29 cellular contexts compared by ENCODE assay signal in genomic region chr7:139693651-139694388, GRCh38.
DNase-seq lines count a peak whose midpoint lies in the region; ATAC-seq, FAIRE-seq and TF ChIP-seq lines count a peak whose summit lies in the region.
"Had no signal": no experiment of that assay in that cellular context is flagged by ENCODE, and none has a peak within 500 bp of the region (broad histone marks: within the 10 kb centered on the region; RNA-seq: fewer than 3 reads in every experiment).

No MANE protein-coding gene starts in this region.

- H3K9ac ChIP-seq in neural progenitor cell: no peak overlapping the region

- peaks cover 65% of the 10 kb centered on the region for H3K36me3 Mint-ChIP-seq in activated T-helper 17 cell treated with anti-CD3 and anti-CD28 coated beads, Interleukin-2, amount 50 U/mL, for 72 hours (ENCODE audit: low read depth)
- H3K36me3 Mint-ChIP-seq in neural progenitor cell: peaks cover 18% of the 10 kb centered on the region

- no peak overlapping the region for H3K27ac ChIP-seq in neural progenitor cell
- H3K27ac ChIP-seq: SJSA1, upper lobe of left lung had no signal

- H4K20me1 ChIP-seq in neural progenitor cell (ENCODE audit: low read depth): peaks cover 43% of the 10 kb centered on the region

- no peak for FAIRE-seq in GM19239 (lab: Jason Lieb, UNC)
- FAIRE-seq: GM12891 had no signal

- no peaks in the 10 kb centered on the region for H3K9me3 Mint-ChIP-seq in activated T-helper 17 cell treated with anti-CD3 and anti-CD28 coated beads, Interleukin-2, amount 50 U/mL, for 72 hours
- no peaks in the 10 kb centered on the region for H3K9me3 Mint-ChIP-seq in neural progenitor cell
- H3K9me3 Mint-ChIP-seq: activated CD4-positive, alpha-beta memory T cell treated with anti-CD3 and anti-CD28 coated beads, Interleukin-2, amount 10 ng/mL, durations not matched to agents 7 days and 5 days; activated naive CD8-positive, alpha-beta T cell treated with anti-CD3 and anti-CD28 coated beads, Interleukin-2, amount 10 ng/mL, durations not matched to agents 7 days and 5 days; activated T-helper 2 cell treated with anti-CD3 and anti-CD28 coated beads, Interferon-gamma antibody, Interleukin-2, Interleukin-4, amounts not matched to agents 10 μg/mL and 5 μg/mL and 100 μg/mL, durations not matched to agents 14 hours and 24 hours and 36 hours; GM23338 had no signal

- ATAC-seq in activated T-helper 17 cell treated with anti-CD3 and anti-CD28 coated beads, Interleukin-2, amount 50 U/mL, for 72 hours (replicated peaks): no peak
- ATAC-seq: left ventricle myocardium superior, sciatic nerve had no signal

- H3K79me2 ChIP-seq in neural progenitor cell (ENCODE audit: low read depth): no peaks in the 10 kb centered on the region

- H3K36me3 ChIP-seq in H7 (replicated peaks; ENCODE audit: control insufficient read depth, insufficient read depth, low read length): no peaks in the 10 kb centered on the region
- no peaks in the 10 kb centered on the region for H3K36me3 ChIP-seq in neural progenitor cell

- no peaks in the 10 kb centered on the region for H3K27me3 Mint-ChIP-seq in activated T-helper 17 cell treated with anti-CD3 and anti-CD28 coated beads, Interleukin-2, amount 50 U/mL, for 72 hours
- peaks cover 2% of the 10 kb centered on the region for H3K27me3 Mint-ChIP-seq in neural progenitor cell (ENCODE audit: insufficient read depth, low read depth)
- H3K27me3 Mint-ChIP-seq: activated CD4-positive, alpha-beta memory T cell treated with anti-CD3 and anti-CD28 coated beads, Interleukin-2, amount 10 ng/mL, durations not matched to agents 7 days and 5 days; activated naive CD8-positive, alpha-beta T cell treated with anti-CD3 and anti-CD28 coated beads, Interleukin-2, amount 10 ng/mL, durations not matched to agents 7 days and 5 days; CD4-positive, CD25-positive, alpha-beta regulatory T cell had no signal

- H3F3A ChIP-seq in neural progenitor cell (ENCODE audit: low read depth): peaks cover 10% of the 10 kb centered on the region

- no peak for TF ChIP-seq CTCF in neural progenitor cell (IDR thresholded peaks at IDR 0.05)

- no peak overlapping the region for H3K4me2 ChIP-seq in neural progenitor cell
- H3K4me2 ChIP-seq: GM23338 had no signal

- H3K27me3 ChIP-seq in H7 (ENCODE audit: control insufficient read depth, insufficient read depth, low read length) (no peaks in the 10 kb centered on the region), neural progenitor cell (no peaks in the 10 kb centered on the region)
- H3K27me3 ChIP-seq: dorsolateral prefrontal cortex, SJSA1, upper lobe of left lung had no signal

- peaks cover 16% of the 10 kb centered on the region for H3K4me1 Mint-ChIP-seq in activated T-helper 17 cell treated with anti-CD3 and anti-CD28 coated beads, Interleukin-2, amount 50 U/mL, for 72 hours
- H3K4me1 Mint-ChIP-seq in neural progenitor cell: peaks cover 29% of the 10 kb centered on the region

- no peaks in the 10 kb centered on the region for H3K9me3 ChIP-seq in neural progenitor cell (ENCODE audit: low read depth)
- H3K9me3 ChIP-seq: SJSA1, upper lobe of left lung had no signal

- H3K4me1 ChIP-seq in neural progenitor cell: peaks cover 12% of the 10 kb centered on the region
- H3K4me1 ChIP-seq: SJSA1 had no signal

- DNase-seq in H7 (peak; percentile 1), kidney tubule cell (ENCODE audit: low spot score) (peak; percentile 60), renal cortical epithelial cell (ENCODE audit: low read depth) (peak; percentile 39), GM19239 (ENCODE audit: insufficient read length, low spot score) (no peak), NCI-H2171 (lab: John Stamatoyannopoulos, UW) (no peak), neural progenitor cell (ENCODE audit: low spot score) (no peak)
- DNase-seq: activated CD4-positive, alpha-beta memory T cell treated with anti-CD3 and anti-CD28 coated beads, Interleukin-2, amount 10 ng/mL, durations not matched to agents 7 days and 5 days; activated CD4-positive, CD25-positive, alpha-beta regulatory T cell treated with anti-CD3 and anti-CD28 coated beads, Interleukin-2, amount 50 U/mL, for 72 hours; activated naive CD8-positive, alpha-beta T cell treated with anti-CD3 and anti-CD28 coated beads, Interleukin-2, amount 10 ng/mL, durations not matched to agents 7 days and 5 days; CD4-positive, CD25-positive, alpha-beta regulatory T cell; cerebellar nuclear complex; dorsolateral prefrontal cortex; EL; left ventricle myocardium superior; NCI-H1092; NCI-H1694 treated with DMSO at 0.1 percent for 48 hours; NCI-H526 treated with DMSO at 0.1 percent for 48 hours; posterior cingulate gyrus; stimulated activated CD4-positive, alpha-beta T cell treated with anti-CD3 and anti-CD28 coated beads, Interleukin-12 subunit alpha, Interleukin-12 subunit beta, amount 100 ng/mL, for 4 hours; stimulated activated CD4-positive, alpha-beta T cell treated with anti-CD3 and anti-CD28 coated beads, Interleukin-4, amount 100 ng/mL, for 1 hour; substantia nigra; T-helper 1 cell; upper lobe of left lung had no signal

- peak overlapping the region; percentile 71 for H3K27ac Mint-ChIP-seq in activated T-helper 17 cell treated with anti-CD3 and anti-CD28 coated beads, Interleukin-2, amount 50 U/mL, for 72 hours
- H3K27ac Mint-ChIP-seq in neural progenitor cell: no peak overlapping the region
- H3K27ac Mint-ChIP-seq: activated CD4-positive, alpha-beta memory T cell treated with anti-CD3 and anti-CD28 coated beads, Interleukin-2, amount 10 ng/mL, durations not matched to agents 7 days and 5 days; activated naive CD8-positive, alpha-beta T cell treated with anti-CD3 and anti-CD28 coated beads, Interleukin-2, amount 10 ng/mL, durations not matched to agents 7 days and 5 days; activated T-helper 2 cell treated with anti-CD3 and anti-CD28 coated beads, Interferon-gamma antibody, Interleukin-2, Interleukin-4, amounts not matched to agents 10 μg/mL and 5 μg/mL and 100 μg/mL, durations not matched to agents 14 hours and 24 hours and 36 hours; GM23338 had no signal

- no peak overlapping the region for H2AFZ ChIP-seq in neural progenitor cell (replicated peaks)
- H2AFZ ChIP-seq: GM23338 had no signal

- no peak overlapping the region for H3K4me3 ChIP-seq in H7 (ENCODE audit: insufficient read depth, low read depth, low read length)
- H3K4me3 ChIP-seq in neural progenitor cell: no peak overlapping the region
- H3K4me3 ChIP-seq: dorsolateral prefrontal cortex, GM23338, SJSA1, upper lobe of left lung had no signal

- H3K4me3 Mint-ChIP-seq in activated T-helper 17 cell treated with anti-CD3 and anti-CD28 coated beads, Interleukin-2, amount 50 U/mL, for 72 hours: no peak overlapping the region
- H3K4me3 Mint-ChIP-seq in neural progenitor cell: no peak overlapping the region
- H3K4me3 Mint-ChIP-seq: activated CD4-positive, alpha-beta memory T cell treated with anti-CD3 and anti-CD28 coated beads, Interleukin-2, amount 10 ng/mL, durations not matched to agents 7 days and 5 days; activated naive CD8-positive, alpha-beta T cell treated with anti-CD3 and anti-CD28 coated beads, Interleukin-2, amount 10 ng/mL, durations not matched to agents 7 days and 5 days; CD4-positive, CD25-positive, alpha-beta regulatory T cell; GM23338 had no signal

Comparison
In these comparisons a context has a peak if more than half of its experiments do, and no peak if none do; other contexts are left out.
1. DNase-seq: peak in H7 (single experiment), kidney tubule cell (single experiment) and renal cortical epithelial cell (single experiment); none in GM19239 (single experiment), NCI-H2171 (single experiment) and neural progenitor cell (single experiment).